ENCODE assay signal across 14 cellular contexts in genomic region chrX:143634373-143634685, GRCh38. TPM values are rescaled to one million over a fixed set of nuclear protein-coding genes. Genes with fewer than 3 reads are reported as not detected.
DNase-seq lines count a peak whose midpoint lies in the region; ATAC-seq, FAIRE-seq and TF ChIP-seq lines count a peak whose summit lies in the region.
"Had no signal": no experiment of that assay in that cellular context is flagged by ENCODE, and none has a peak within 500 bp of the region (broad histone marks: within the 10 kb centered on the region; RNA-seq: fewer than 3 reads in every experiment).

No MANE protein-coding gene starts in this region.

- TF ChIP-seq EP300 in HepG2 (IDR thresholded peaks at IDR 0.05; ENCODE audit: low read depth in 2 of 2, low read length in 2 of 2) (no peak), HepG2 (CRISPR knock-in tag; IDR thresholded peaks at IDR 0.05; ENCODE audit: borderline replicate concordance) (no peak)

- H3K36me3 ChIP-seq in right lobe of liver: no peaks in the 10 kb centered on the region
- H3K36me3 ChIP-seq in HepG2 (replicated peaks in 1 of 2; ENCODE audit: control insufficient read depth in 1 of 2, insufficient read depth in 2 of 2, low read length in 2 of 2): no peaks in the 10 kb centered on the region
- no peaks in the 10 kb centered on the region for H3K36me3 ChIP-seq in left ventricle myocardium inferior
- no peaks in the 10 kb centered on the region for H3K36me3 ChIP-seq in parathyroid adenoma (ENCODE audit: control insufficient read depth, insufficient read depth, low read length)

- H3K27me3 Mint-ChIP-seq in activated naive CD8-positive, alpha-beta T cell treated with anti-CD3 and anti-CD28 coated beads, Interleukin-2, amount 50 U/mL, for 24 hours: peaks cover 17% of the 10 kb centered on the region

- 25% methylated on average over 5 of the region's 24 CpGs for WGBS in right lobe of liver (ENCODE audit: insufficient coverage, low coverage, low lambda C conversion rate, missing lambda C conversion rate)
- 100% methylated on average over 1 of the region's 24 CpGs for WGBS in HepG2 (ENCODE audit: low lambda C conversion rate)

- peaks cover 0 to 22% of the 10 kb centered on the region in 2 donors for H3K27me3 ChIP-seq in right lobe of liver
- H3K27me3 ChIP-seq in HepG2 (ENCODE audit: control insufficient read depth in 1 of 2, insufficient read depth in 2 of 2, low read length in 2 of 2): no peaks in the 10 kb centered on the region
- peaks cover 39% of the 10 kb centered on the region for H3K27me3 ChIP-seq in left ventricle myocardium inferior (ENCODE audit: low read depth)
- H3K27me3 ChIP-seq in parathyroid adenoma (ENCODE audit: control insufficient read depth, insufficient read depth, low read length): no peaks in the 10 kb centered on the region

- CTCF ChIA-PET in HepG2 (lab: Yijun Ruan, JAX; ENCODE audit: low intra/inter-chr PET ratio, low total read pairs): no interaction called here

- H3K4me1 ChIP-seq in right lobe of liver (no peaks in the 10 kb centered on the region), HepG2 (ENCODE audit: insufficient read depth, low read length) (no peaks in the 10 kb centered on the region), left ventricle myocardium inferior (peaks cover 4% of the 10 kb centered on the region), parathyroid adenoma (no peaks in the 10 kb centered on the region)

- ATAC-seq in right lobe of liver (no peak), HepG2 (no peak), GM21528 (IDR thresholded peaks at IDR 0.05; ENCODE audit: low FRiP score, unreplicated experiment) (no peak)
- ATAC-seq in activated naive CD8-positive, alpha-beta T cell treated with anti-CD3 and anti-CD28 coated beads, Interleukin-2, amount 50 U/mL, for 24 hours: no peak

- H3K27ac Mint-ChIP-seq in activated naive CD8-positive, alpha-beta T cell treated with anti-CD3 and anti-CD28 coated beads, Interleukin-2, amount 50 U/mL, for 24 hours: no peak overlapping the region
- H3K27ac Mint-ChIP-seq: activated CD4-positive, alpha-beta memory T cell treated with anti-CD3 and anti-CD28 coated beads for 36 hours; activated naive CD8-positive, alpha-beta T cell treated with anti-CD3 and anti-CD28 coated beads, Interleukin-2, amount 10 ng/mL, durations not matched to agents 7 days and 5 days had no signal

- H3K4me1 Mint-ChIP-seq in activated naive CD8-positive, alpha-beta T cell treated with anti-CD3 and anti-CD28 coated beads, Interleukin-2, amount 50 U/mL, for 24 hours: peaks cover 2% of the 10 kb centered on the region

- H3K36me3 Mint-ChIP-seq in activated naive CD8-positive, alpha-beta T cell treated with anti-CD3 and anti-CD28 coated beads, Interleukin-2, amount 50 U/mL, for 24 hours (ENCODE audit: low read depth): no peaks in the 10 kb centered on the region
- H3K36me3 Mint-ChIP-seq: activated CD4-positive, alpha-beta memory T cell treated with anti-CD3 and anti-CD28 coated beads for 36 hours; activated naive CD8-positive, alpha-beta T cell treated with anti-CD3 and anti-CD28 coated beads, Interleukin-2, amount 10 ng/mL, durations not matched to agents 7 days and 5 days had no signal

- H3K79me2 ChIP-seq in HepG2 (ENCODE audit: insufficient read depth, low read length) (no peaks in the 10 kb centered on the region), parathyroid adenoma (no peaks in the 10 kb centered on the region)

- TF ChIP-seq RAD21 in HepG2 (CRISPR knock-in tag; IDR thresholded peaks at IDR 0.05): no peak

- no peaks in the 10 kb centered on the region for H4K20me1 ChIP-seq in HepG2 (ENCODE audit: insufficient read depth, low read length)

- POLR2A ChIA-PET in HepG2 (lab: Yijun Ruan, JAX): no interaction called here

- no peak overlapping the region for H3K4me3 Mint-ChIP-seq in activated naive CD8-positive, alpha-beta T cell treated with anti-CD3 and anti-CD28 coated beads, Interleukin-2, amount 50 U/mL, for 24 hours
- H3K4me3 Mint-ChIP-seq: activated CD4-positive, alpha-beta memory T cell treated with anti-CD3 and anti-CD28 coated beads for 36 hours; activated naive CD8-positive, alpha-beta T cell treated with anti-CD3 and anti-CD28 coated beads, Interleukin-2, amount 10 ng/mL, durations not matched to agents 7 days and 5 days had no signal

- no peak overlapping the region for H2AFZ ChIP-seq in HepG2 (ENCODE audit: low read length)
- H2AFZ ChIP-seq in parathyroid adenoma: no peak overlapping the region

- no peak for FAIRE-seq in HepG2 (lab: Jason Lieb, UNC)

- DNase-seq in right lobe of liver: no peak
- DNase-seq in HepG2 (ENCODE audit: low spot score): no peak
- DNase-seq in left ventricle myocardium inferior: no peak
- DNase-seq in DMS 273 (lab: John Stamatoyannopoulos, UW; ENCODE audit: unreplicated experiment): no peak
- no peak for DNase-seq in activated naive CD8-positive, alpha-beta T cell treated with anti-CD3 and anti-CD28 coated beads, Interleukin-2, amount 50 U/mL, for 24 hours
- no peak for DNase-seq in iPS-NIHi7 (ENCODE audit: extremely low spot score)
- DNase-seq: activated CD4-positive, alpha-beta memory T cell treated with anti-CD3 and anti-CD28 coated beads for 36 hours; activated naive CD8-positive, alpha-beta T cell treated with anti-CD3 and anti-CD28 coated beads, Interleukin-2, amount 10 ng/mL, durations not matched to agents 7 days and 5 days; GF-D8; NCI-H1694; SHP77 treated with DMSO at 0.1 percent for 48 hours; stimulated activated CD4-positive, alpha-beta T cell treated with anti-CD3 and anti-CD28 coated beads, Interleukin-4, amount 100 ng/mL, for 1 hour had no signal

- no peak overlapping the region for H3K4me2 ChIP-seq in HepG2 (ENCODE audit: low read depth, low read length)
- H3K4me2 ChIP-seq in parathyroid adenoma (ENCODE audit: low read length): peak overlapping the region; percentile 61

- TF ChIP-seq CTCF in right lobe of liver (IDR thresholded peaks at IDR 0.05) (no peak), HepG2 (CRISPR knock-in tag; IDR thresholded peaks at IDR 0.05) (no peak), left ventricle myocardium inferior (IDR thresholded peaks at IDR 0.05; ENCODE audit: borderline replicate concordance) (no peak), parathyroid adenoma (IDR thresholded peaks at IDR 0.05) (no peak)

- H3K27ac ChIP-seq in right lobe of liver: no peak overlapping the region
- no peak overlapping the region for H3K27ac ChIP-seq in HepG2 (ENCODE audit: extremely low read length, insufficient read depth, low read length)
- no peak overlapping the region for H3K27ac ChIP-seq in left ventricle myocardium inferior (replicated peaks)
- H3K27ac ChIP-seq in parathyroid adenoma: no peak overlapping the region

- in situ Hi-C loops in HepG2 (cut with HindIII; ENCODE audit: extremely low pct_ligation_motif_present, low pct_unique_long_range_greater_than_20kb): no loop called here

- H3K9me3 Mint-ChIP-seq in activated naive CD8-positive, alpha-beta T cell treated with anti-CD3 and anti-CD28 coated beads, Interleukin-2, amount 50 U/mL, for 24 hours: no peaks in the 10 kb centered on the region
- H3K9me3 Mint-ChIP-seq: activated CD4-positive, alpha-beta memory T cell treated with anti-CD3 and anti-CD28 coated beads for 36 hours had no signal

- H3K9me3 ChIP-seq in right lobe of liver: no peaks in the 10 kb centered on the region
- H3K9me3 ChIP-seq in HepG2 (ENCODE audit: low read length): peaks cover 13% of the 10 kb centered on the region
- no peaks in the 10 kb centered on the region for H3K9me3 ChIP-seq in left ventricle myocardium inferior (replicated peaks)
- H3K9me3 ChIP-seq in parathyroid adenoma (ENCODE audit: control insufficient read depth, low read length): no peaks in the 10 kb centered on the region

- peak overlapping the region in 2 of 3 donors; percentile 21 to 26 for H3K4me3 ChIP-seq in right lobe of liver
- H3K4me3 ChIP-seq in HepG2 (replicated peaks in 1 of 3; ENCODE audit: insufficient read depth in 1 of 3, low read depth in 2 of 3, low read length in 3 of 3): no peak overlapping the region
- H3K4me3 ChIP-seq in left ventricle myocardium inferior: peak overlapping the region; percentile 58
- H3K4me3 ChIP-seq in parathyroid adenoma (ENCODE audit: low read depth, low read length): peak overlapping the region; percentile 46

- intact Hi-C loops in right lobe of liver (cut with DNase I): no loop called here
- intact Hi-C loops in HepG2 (cut with micrococcal nuclease; ENCODE audit: unreplicated experiment): no loop called here
- intact Hi-C loops in left ventricle myocardium inferior (cut with micrococcal nuclease): no loop called here

- no peak overlapping the region for H3K9ac ChIP-seq in HepG2 (ENCODE audit: insufficient read depth, low read depth, low read length)
- no peak overlapping the region for H3K9ac ChIP-seq in parathyroid adenoma

- no peak for TF ChIP-seq POLR2A in right lobe of liver (IDR thresholded peaks at IDR 0.05)
- TF ChIP-seq POLR2A in HepG2 (IDR thresholded peaks at IDR 0.05; ENCODE audit: insufficient read depth in 1 of 2, low read depth in 2 of 2, low read length in 2 of 2): no peak

- BruUV-seq in HepG2 (replicated peaks; lab: Mats Ljungman, UMichigan): no TSS peak

TF ChIP-seq in HepG2, 621 proteins besides CTCF, POLR2A, EP300 and RAD21 (continues in another document):
- TF ChIP-seq HNRNPL (IDR thresholded peaks at IDR 0.05; ENCODE audit: low read depth, low read length): no peak

RNA-seq across cellular contexts. Expression of gene SLITRK4, which starts 1.6 kb away (rescaled TPM):
- total RNA-seq in right lobe of liver: under 1 TPM in 5 of 6 experiments, not detected in 1; 0.02 to 0.43 (median 0.09) TPM
- total RNA-seq in HepG2 (2016; rRNA removed; fragmentation: Illumina TruSeq; extraction: Trizol): not detected in 2 replicates
- total RNA-seq in HepG2 (2016; cell fraction: cytosol; rRNA removed; fragmentation: Illumina TruSeq; extraction: Trizol; ENCODE audit: low read depth): not detected in 2 replicates
- total RNA-seq in HepG2 (2016; cell fraction: insoluble cytoplasmic fraction; rRNA removed; fragmentation: Illumina TruSeq; extraction: Trizol): not detected in 2 replicates
- total RNA-seq in HepG2 (2016; cell fraction: membrane; rRNA removed; fragmentation: Illumina TruSeq; extraction: Trizol): not detected in 2 replicates
- total RNA-seq in HepG2 (2016; cell fraction: nucleus; rRNA removed; fragmentation: Illumina TruSeq; extraction: Trizol): not detected in 2 replicates
- polyA plus RNA-seq in HepG2 (2011; rRNA removed): not detected in 2 replicates
- polyA plus RNA-seq in HepG2 (2011; cell fraction: cytosol; rRNA removed): not detected in 2 replicates
- polyA plus RNA-seq in HepG2 (2011; cell fraction: nucleus; rRNA removed): not detected in 2 replicates
- not detected in 2 replicates for polyA plus RNA-seq in HepG2 (2012)
- polyA plus RNA-seq in HepG2 (2016; cell fraction: cytosol; fragmentation: Illumina TruSeq; extraction: Trizol; ENCODE audit: low read depth): not detected in 2 replicates
- polyA plus RNA-seq in HepG2 (2016; cell fraction: insoluble cytoplasmic fraction; fragmentation: Illumina TruSeq; extraction: Trizol; ENCODE audit: low read depth): not detected in 2 replicates
- not detected in 2 replicates for polyA plus RNA-seq in HepG2 (2016; cell fraction: membrane; fragmentation: Illumina TruSeq; extraction: Trizol; ENCODE audit: low read depth)
- polyA plus RNA-seq in HepG2 (2016; cell fraction: nucleus; fragmentation: Illumina TruSeq; extraction: Trizol; ENCODE audit: insufficient read depth, low read depth): not detected in 2 replicates
- polyA minus RNA-seq in HepG2 (2011; rRNA and poly(A)+ RNA removed; ENCODE audit: low replicate concordance): 7.2 TPM in 1 of 2 replicates, not detected in the other
- polyA minus RNA-seq in HepG2 (2011; cell fraction: cytosol; rRNA and poly(A)+ RNA removed): 0.10 TPM in 1 of 2 replicates, not detected in the other
- not detected in 2 replicates for polyA minus RNA-seq in HepG2 (2011; cell fraction: nucleus; rRNA and poly(A)+ RNA removed)
- 0.30 TPM for total RNA-seq in left ventricle myocardium inferior
- total RNA-seq: activated CD4-positive, alpha-beta memory T cell treated with anti-CD3 and anti-CD28 coated beads for 36 hours; activated naive CD8-positive, alpha-beta T cell treated with anti-CD3 and anti-CD28 coated beads, Interleukin-2, amount 10 ng/mL, durations not matched to agents 7 days and 5 days had no signal

Comparison
In these comparisons a context has a peak if more than half of its experiments do, and no peak if none do; other contexts are left out.
1. H3K4me3 ChIP-seq: peak in right lobe of liver (2 of 3), left ventricle myocardium inferior (single experiment) and parathyroid adenoma (single experiment); none in HepG2 (0 of 3).